In genomic region chr11:121035823-121036222, GRCh38 we compare ENCODE assay signal across 18 cellular contexts. TPM values are rescaled to one million over a fixed set of nuclear protein-coding genes. Genes with fewer than 3 reads are reported as not detected.
DNase-seq lines count a peak whose midpoint lies in the region; ATAC-seq and TF ChIP-seq lines count a peak whose summit lies in the region.
"Had no signal": no experiment of that assay in that cellular context is flagged by ENCODE, and none has a peak within 500 bp of the region (broad histone marks: within the 10 kb centered on the region; RNA-seq: fewer than 3 reads in every experiment).

No MANE protein-coding gene starts in this region.

- H3K4me1 ChIP-seq in smooth muscle cell (ENCODE audit: low read depth), result peaks cover 16% of the 10 kb centered on the region
- H3K4me1 ChIP-seq in gastroesophageal sphincter, result no peaks in the 10 kb centered on the region
- H3K4me1 ChIP-seq: foreskin keratinocyte, suprapubic skin had no signal

- no peaks in the 10 kb centered on the region for H3K36me3 Mint-ChIP-seq in activated T-cell treated with anti-CD3 and anti-CD28 coated beads, Interleukin-2, amount 50 U/mL, for 72 hours (ENCODE audit: insufficient read depth in 2 of 2)
- H3K36me3 Mint-ChIP-seq in activated naive CD8-positive, alpha-beta T cell treated with anti-CD3 and anti-CD28 coated beads for 36 hours, result peaks cover 16% of the 10 kb centered on the region
- H3K36me3 Mint-ChIP-seq: IgD-negative memory B cell had no signal

- no peak for TF ChIP-seq EP300 in gastroesophageal sphincter (IDR thresholded peaks at IDR 0.05)

- H3K79me2 ChIP-seq in smooth muscle cell (ENCODE audit: low read depth), result peaks cover 44% of the 10 kb centered on the region

- whole genome bisulfite sequencing in smooth muscle cell (ENCODE audit: low lambda C conversion rate), result 1% methylated on average over 3 of the region's 3 CpGs
- 62 to 73% methylated on average over 3 of the region's 3 CpGs for WGBS in gastroesophageal sphincter (ENCODE audit: low coverage in 1 of 2), 2 donors

- TF ChIP-seq CTCF in smooth muscle cell (IDR thresholded peaks at IDR 0.05; ENCODE audit: borderline replicate concordance, insufficient read depth, poor library complexity, severe bottlenecking), result no peak
- TF ChIP-seq CTCF in gastroesophageal sphincter (IDR thresholded peaks at IDR 0.05), result no peak

- H3K27ac ChIP-seq in smooth muscle cell (ENCODE audit: low read depth), result peak overlapping the region; percentile 88
- no peak overlapping the region for H3K27ac ChIP-seq in gastroesophageal sphincter
- H3K27ac ChIP-seq: cardiac muscle cell, foreskin keratinocyte, ovary, suprapubic skin had no signal

- peak; percentile 41 to 62 for ATAC-seq in activated T-cell treated with anti-CD3 and anti-CD28 coated beads, Interleukin-2, amount 50 U/mL, for 72 hours (replicated peaks in 1 of 2)
- ATAC-seq in HG02981 (IDR thresholded peaks at IDR 0.05; ENCODE audit: unreplicated experiment) (peak; percentile 51), gastroesophageal sphincter (no peak)
- ATAC-seq: foreskin keratinocyte had no signal

- peak overlapping the region; percentile 11 for H3K27ac Mint-ChIP-seq in activated T-cell treated with anti-CD3 and anti-CD28 coated beads, Interleukin-2, amount 50 U/mL, for 72 hours
- peak overlapping the region; percentile 38 for H3K27ac Mint-ChIP-seq in activated naive CD8-positive, alpha-beta T cell treated with anti-CD3 and anti-CD28 coated beads for 36 hours

- H3K4me3 ChIP-seq in smooth muscle cell (peak overlapping the region; percentile 19), gastroesophageal sphincter (no peak overlapping the region)
- H3K4me3 ChIP-seq: cardiac muscle cell, ovary, suprapubic skin had no signal

- peak overlapping the region; percentile 63 for H3K9ac ChIP-seq in smooth muscle cell (ENCODE audit: low read depth)

- peak; percentile 4 to 5 for DNase-seq in activated T-cell treated with anti-CD3 and anti-CD28 coated beads, Interleukin-2, amount 50 U/mL, for 72 hours
- DNase-seq in activated T-cell treated with anti-CD3 and anti-CD28 coated beads, Interleukin-2, amount 50 U/mL, for 1 hour, result no peak
- DNase-seq in activated naive CD8-positive, alpha-beta T cell treated with anti-CD3 and anti-CD28 coated beads for 36 hours, result no peak
- DNase-seq in smooth muscle cell (lab: John Stamatoyannopoulos, UW; ENCODE audit: unreplicated experiment) (no peak), D341Med (ENCODE audit: low spot score) (no peak)
- DNase-seq in stimulated activated CD4-positive, alpha-beta T cell treated with anti-CD3 and anti-CD28 coated beads, Interleukin-1b, Interleukin-23, amount 100 ng/mL, for 48 hours, result no peak
- DNase-seq: activated CD4-positive, CD25-positive, alpha-beta regulatory T cell treated with anti-CD3 and anti-CD28 coated beads, Interleukin-2, amount 50 U/mL, for 72 hours; effector CD8-positive, alpha-beta T cell; foreskin keratinocyte; GF-D8; NCI-H1417 treated with DMSO at 0.1 percent for 48 hours; NCI-H345; ovary had no signal

- H3K9me3 ChIP-seq in smooth muscle cell (replicated peaks; ENCODE audit: low read depth) (no peaks in the 10 kb centered on the region), gastroesophageal sphincter (no peaks in the 10 kb centered on the region)
- H3K9me3 ChIP-seq: ovary, suprapubic skin had no signal

- no peaks in the 10 kb centered on the region for H3K9me3 Mint-ChIP-seq in activated T-cell treated with anti-CD3 and anti-CD28 coated beads, Interleukin-2, amount 50 U/mL, for 72 hours
- H3K9me3 Mint-ChIP-seq in activated naive CD8-positive, alpha-beta T cell treated with anti-CD3 and anti-CD28 coated beads for 36 hours, result peaks cover 4% of the 10 kb centered on the region
- H3K9me3 Mint-ChIP-seq: IgD-negative memory B cell had no signal

- peak overlapping the region in 1 of 2 donors; percentile 43 for H3K4me3 Mint-ChIP-seq in activated T-cell treated with anti-CD3 and anti-CD28 coated beads, Interleukin-2, amount 50 U/mL, for 72 hours
- no peak overlapping the region for H3K4me3 Mint-ChIP-seq in activated naive CD8-positive, alpha-beta T cell treated with anti-CD3 and anti-CD28 coated beads for 36 hours
- H3K4me3 Mint-ChIP-seq: IgD-negative memory B cell had no signal

- H3K4me1 Mint-ChIP-seq in activated T-cell treated with anti-CD3 and anti-CD28 coated beads, Interleukin-2, amount 50 U/mL, for 72 hours (ENCODE audit: low read depth), result peaks cover 20% of the 10 kb centered on the region
- H3K4me1 Mint-ChIP-seq in activated naive CD8-positive, alpha-beta T cell treated with anti-CD3 and anti-CD28 coated beads for 36 hours, result peaks cover 35% of the 10 kb centered on the region

- H3K27me3 Mint-ChIP-seq in activated T-cell treated with anti-CD3 and anti-CD28 coated beads, Interleukin-2, amount 50 U/mL, for 72 hours (ENCODE audit: low read depth), result no peaks in the 10 kb centered on the region
- no peaks in the 10 kb centered on the region for H3K27me3 Mint-ChIP-seq in activated naive CD8-positive, alpha-beta T cell treated with anti-CD3 and anti-CD28 coated beads for 36 hours
- H3K27me3 Mint-ChIP-seq: IgD-negative memory B cell had no signal

- H3K4me2 ChIP-seq in smooth muscle cell, result peak overlapping the region; percentile 75

- TF ChIP-seq POLR2A in gastroesophageal sphincter (IDR thresholded peaks at IDR 0.05), result no peak

- H3F3A ChIP-seq in smooth muscle cell (ENCODE audit: low read depth), result peaks cover 8% of the 10 kb centered on the region

- H3K27me3 ChIP-seq in smooth muscle cell (ENCODE audit: low read depth) (no peaks in the 10 kb centered on the region), gastroesophageal sphincter (no peaks in the 10 kb centered on the region)
- H3K27me3 ChIP-seq: cardiac muscle cell, foreskin keratinocyte, ovary, suprapubic skin had no signal

- H4K20me1 ChIP-seq in smooth muscle cell (ENCODE audit: low read depth), result peaks cover 83% of the 10 kb centered on the region

- H2AFZ ChIP-seq in smooth muscle cell (ENCODE audit: low read depth), result peak overlapping the region; percentile 27

- no peaks in the 10 kb centered on the region for H3K36me3 ChIP-seq in smooth muscle cell (ENCODE audit: low read depth)
- H3K36me3 ChIP-seq in gastroesophageal sphincter, result no peaks in the 10 kb centered on the region
- H3K36me3 ChIP-seq: cardiac muscle cell, ovary, suprapubic skin had no signal

RNA-seq across cellular contexts. Expression of gene TBCEL, which starts 11.9 kb away (rescaled TPM):
- total RNA-seq in activated T-cell treated with anti-CD3 and anti-CD28 coated beads, Interleukin-2, amount 50 U/mL, for 72 hours, result 10 to 100 TPM; 13.3 to 14.7 TPM
- total RNA-seq in activated naive CD8-positive, alpha-beta T cell treated with anti-CD3 and anti-CD28 coated beads for 36 hours, result 1 to 10 TPM; 7.8 to 10.0 TPM
- 16.0 and 16.6 TPM in 2 replicates for total RNA-seq in smooth muscle cell
- polyA plus RNA-seq in smooth muscle cell, result 8.3 and 9.6 TPM in 2 replicates
- total RNA-seq in gastroesophageal sphincter, result 10 to 100 TPM; 25.7 to 39.0 (median 30.8) TPM

Comparison
In these comparisons a context has a peak if more than half of its experiments do, and no peak if none do; other contexts are left out.
1. DNase-seq: peak in activated T-cell treated with anti-CD3 and anti-CD28 coated beads, Interleukin-2, amount 50 U/mL, for 72 hours (2 of 2); none in activated T-cell treated with anti-CD3 and anti-CD28 coated beads, Interleukin-2, amount 50 U/mL, for 1 hour (single experiment), activated naive CD8-positive, alpha-beta T cell treated with anti-CD3 and anti-CD28 coated beads for 36 hours (single experiment), smooth muscle cell (single experiment), D341Med (single experiment) and stimulated activated CD4-positive, alpha-beta T cell treated with anti-CD3 and anti-CD28 coated beads, Interleukin-1b, Interleukin-23, amount 100 ng/mL, for 48 hours (single experiment).